13 cellular contexts compared by ENCODE assay signal in the genomic region with DNA sequence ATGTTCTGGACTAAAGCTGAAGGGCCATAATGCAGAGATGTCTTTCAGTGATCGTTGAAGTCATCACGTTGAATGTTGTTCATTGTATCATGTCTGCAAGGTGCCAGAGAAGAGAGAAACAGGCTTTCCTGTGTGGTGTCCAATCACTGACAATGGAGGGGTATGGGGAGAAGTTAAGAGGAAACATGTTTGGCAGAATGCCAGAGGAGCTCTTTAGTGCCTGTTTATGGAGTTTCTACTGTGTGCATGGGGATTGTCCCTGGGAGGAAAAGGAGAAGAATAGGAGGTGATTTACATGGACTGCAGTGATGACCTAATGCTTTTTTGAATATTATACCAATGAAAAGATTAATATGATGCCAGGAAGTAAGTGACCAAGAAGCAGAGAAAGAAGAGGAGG. TPM values are rescaled to one million over a fixed set of nuclear protein-coding genes. Genes with fewer than 3 reads are reported as not detected.
DNase-seq lines count a peak whose midpoint lies in the region; ATAC-seq lines count a peak whose summit lies in the region.
"Had no signal": no experiment of that assay in that cellular context is flagged by ENCODE, and none has a peak within 500 bp of the region (broad histone marks: within the 10 kb centered on the region; RNA-seq: fewer than 3 reads in every experiment).

No MANE protein-coding gene starts in this region.

- no peak overlapping the region for H3K9ac ChIP-seq in SK-N-MC (ENCODE audit: insufficient read length)

- H3K27ac Mint-ChIP-seq in activated CD4-positive, alpha-beta T cell treated with anti-CD3 and anti-CD28 coated beads, Interleukin-2, amount 10 ng/mL, durations not matched to agents 24 days and 14 days: peak overlapping the region; percentile 45

- intact Hi-C loops in activated CD4-positive, alpha-beta T cell treated with anti-CD3 and anti-CD28 coated beads, Interleukin-2, amount 10 ng/mL, durations not matched to agents 24 days and 14 days (cut with micrococcal nuclease): loop anchor here (1.0 kb wide), 1 partner anchor 11 kb away; no protein-coding TSS in a partner anchor
- intact Hi-C loops in left colon (cut with DNase I, micrococcal nuclease): loop anchor here in 1 of 2 donors (10.0 kb wide), 1 partner anchor 94 kb away; no protein-coding TSS in a partner anchor

- no peaks in the 10 kb centered on the region for H3K27me3 Mint-ChIP-seq in activated CD4-positive, alpha-beta T cell treated with anti-CD3 and anti-CD28 coated beads, Interleukin-2, amount 10 ng/mL, durations not matched to agents 24 days and 14 days
- H3K27me3 Mint-ChIP-seq: central memory CD8-positive, alpha-beta T cell; naive B cell had no signal

- peaks cover 11% of the 10 kb centered on the region for H3K9me3 Mint-ChIP-seq in activated CD4-positive, alpha-beta T cell treated with anti-CD3 and anti-CD28 coated beads, Interleukin-2, amount 10 ng/mL, durations not matched to agents 24 days and 14 days
- H3K9me3 Mint-ChIP-seq: central memory CD8-positive, alpha-beta T cell; naive B cell had no signal

- no peak overlapping the region for H3K27ac ChIP-seq in SK-N-MC
- H3K27ac ChIP-seq: upper lobe of right lung had no signal

- H3K4me3 ChIP-seq in SK-N-MC: no peak overlapping the region
- H3K4me3 ChIP-seq: MG63, upper lobe of right lung had no signal

- peaks cover 34% of the 10 kb centered on the region for H3K36me3 Mint-ChIP-seq in activated CD4-positive, alpha-beta T cell treated with anti-CD3 and anti-CD28 coated beads, Interleukin-2, amount 10 ng/mL, durations not matched to agents 24 days and 14 days (ENCODE audit: low read depth)

- ATAC-seq in left colon: peak; percentile 51
- ATAC-seq in GM21360 (IDR thresholded peaks at IDR 0.05; ENCODE audit: unreplicated experiment): no peak
- ATAC-seq: Panc1, upper lobe of right lung had no signal

- no peaks in the 10 kb centered on the region; the same call in 1 of the 2 replicates for H3K36me3 ChIP-seq in SK-N-MC (ENCODE audit: insufficient read depth, low read length)

- DNase-seq in activated CD4-positive, alpha-beta T cell treated with anti-CD3 and anti-CD28 coated beads, Interleukin-2, amount 10 ng/mL, durations not matched to agents 24 days and 14 days: no peak
- DNase-seq in activated CD4-positive, alpha-beta T cell treated with anti-CD3 and anti-CD28 coated beads, Interleukin-2, amount 50 U/mL, for 48 hours: no peak
- DNase-seq in Kasumi-1 (lab: John Stamatoyannopoulos, UW): peak; percentile 15 to 41
- DNase-seq in SK-N-MC (ENCODE audit: low read depth, low spot score): peak; percentile 10
- DNase-seq in left colon: no peak
- DNase-seq in ecto neural progenitor cell (ENCODE audit: low spot score): no peak
- DNase-seq in NCI-H524 treated with DMSO at 0.1 percent for 48 hours (lab: John Stamatoyannopoulos, UW): no peak
- DNase-seq: MG63, naive B cell, upper lobe of right lung had no signal

- no peaks in the 10 kb centered on the region for H3K9me3 ChIP-seq in SK-N-MC (ENCODE audit: low read depth, low read length)
- H3K9me3 ChIP-seq: MG63, upper lobe of right lung had no signal

- H3K4me1 Mint-ChIP-seq in activated CD4-positive, alpha-beta T cell treated with anti-CD3 and anti-CD28 coated beads, Interleukin-2, amount 10 ng/mL, durations not matched to agents 24 days and 14 days: peaks cover 37% of the 10 kb centered on the region

- peak overlapping the region; percentile 6 for H3K4me3 Mint-ChIP-seq in activated CD4-positive, alpha-beta T cell treated with anti-CD3 and anti-CD28 coated beads, Interleukin-2, amount 10 ng/mL, durations not matched to agents 24 days and 14 days
- H3K4me3 Mint-ChIP-seq: central memory CD8-positive, alpha-beta T cell; naive B cell had no signal

RNA-seq across cellular contexts. Expression of a gene that starts 11.7 kb away (rescaled TPM):
- total RNA-seq in activated CD4-positive, alpha-beta T cell treated with anti-CD3 and anti-CD28 coated beads, Interleukin-2, amount 10 ng/mL, durations not matched to agents 24 days and 14 days: not detected in 2 replicates
- not detected for total RNA-seq in left colon
- total RNA-seq: upper lobe of right lung had no signal

RNA-seq across cellular contexts. Expression of a gene that starts 36.8 kb away (rescaled TPM):
- total RNA-seq in activated CD4-positive, alpha-beta T cell treated with anti-CD3 and anti-CD28 coated beads, Interleukin-2, amount 10 ng/mL, durations not matched to agents 24 days and 14 days: 37.8 and 39.6 TPM in 2 replicates
- total RNA-seq in left colon: 10 to 100 TPM; 32.4 to 45.9 TPM

RNA-seq across cellular contexts. Expression of a gene that starts 36.9 kb away (rescaled TPM):
- 106 and 109 TPM in 2 replicates for total RNA-seq in activated CD4-positive, alpha-beta T cell treated with anti-CD3 and anti-CD28 coated beads, Interleukin-2, amount 10 ng/mL, durations not matched to agents 24 days and 14 days
- total RNA-seq in left colon: 10 to 100 TPM; 54.0 to 62.1 TPM

Comparison
In these comparisons a context has a peak if more than half of its experiments do, and no peak if none do; other contexts are left out.
1. DNase-seq: peak in Kasumi-1 (2 of 2) and SK-N-MC (single experiment); none in activated CD4-positive, alpha-beta T cell treated with anti-CD3 and anti-CD28 coated beads, Interleukin-2, amount 10 ng/mL, durations not matched to agents 24 days and 14 days (single experiment), activated CD4-positive, alpha-beta T cell treated with anti-CD3 and anti-CD28 coated beads, Interleukin-2, amount 50 U/mL, for 48 hours (0 of 2), left colon (0 of 2), ecto neural progenitor cell (single experiment) and NCI-H524 treated with DMSO at 0.1 percent for 48 hours (single experiment).